Comparison of ENCODE assay signal across 28 cellular contexts in genomic region chr3:63494646-63495045, GRCh38.
"Had no signal": no experiment of that assay in that cellular context is flagged by ENCODE, and none has a peak within 500 bp of the region (broad histone marks: within the 10 kb centered on the region; RNA-seq: fewer than 3 reads in every experiment).

No MANE protein-coding gene starts in this region.

- H3K4me3 ChIP-seq: coronary artery, dorsolateral prefrontal cortex had no signal

- H3K27me3 ChIP-seq: brain microvascular endothelial cell had no signal

- FAIRE-seq: astrocyte, bronchial epithelial cell had no signal

- DNase-seq: activated B cell treated with CpG ODN at 0.5 μM for 24 hours; activated CD4-positive, alpha-beta T cell treated with anti-CD3 and anti-CD28 coated beads for 48 hours; activated CD4-positive, alpha-beta T cell treated with anti-CD3 and anti-CD28 coated beads, Interleukin-2, amount 50 U/mL, for 1 hour; activated CD4-positive, alpha-beta T cell treated with anti-CD3 and anti-CD28 coated beads, Interleukin-2, amount 50 U/mL, for 48 hours; activated CD8-positive, alpha-beta memory T cell treated with anti-CD3 and anti-CD28 coated beads for 24 hours; activated CD8-positive, alpha-beta T cell treated with anti-CD3 and anti-CD28 coated beads for 36 hours; activated effector memory CD4-positive, alpha-beta T cell treated with Interleukin-2 at 50 U/mL for 16 hours; activated gamma-delta T cell treated with Interleukin-2 at 50 U/mL for 16 hours; activated naive CD4-positive, alpha-beta T cell treated with anti-CD3 and anti-CD28 coated beads, Interleukin-2, amount 50 U/mL, for 16 hours; activated naive CD4-positive, alpha-beta T cell treated with Interleukin-2 at 50 U/mL for 16 hours; activated T-cell treated with anti-CD3 and anti-CD28 coated beads, Interleukin-2, amount 50 U/mL, for 4 hours; amniotic stem cell; anterior cingulate cortex; brain microvascular endothelial cell; dorsolateral prefrontal cortex; effector memory CD4-positive, alpha-beta T cell; endodermal cell; foreskin fibroblast; head of caudate nucleus; T-helper 17 cell; T1000; WERI-Rb-1 had no signal

- ATAC-seq: activated CD4-positive, CD25-positive, alpha-beta regulatory T cell treated with anti-CD3 and anti-CD28 coated beads, Interleukin-2, amount 50 U/mL, for 24 hours; activated CD8-positive, alpha-beta T cell treated with anti-CD3 and anti-CD28 coated beads for 36 hours; activated T-cell treated with anti-CD3 and anti-CD28 coated beads, Interleukin-2, amount 50 U/mL, for 4 hours; activated T-helper 17 cell treated with anti-CD3 and anti-CD28 coated beads, Interleukin-2, amount 50 U/mL, for 72 hours; esophagus mucosa; T-helper 17 cell had no signal

- H3K36me3 ChIP-seq: brain microvascular endothelial cell, WERI-Rb-1 had no signal

- H3K27ac ChIP-seq: brain microvascular endothelial cell, coronary artery, dorsolateral prefrontal cortex, WERI-Rb-1 had no signal
